Comparison of ENCODE assay signal across 19 cellular contexts in the genomic region with DNA sequence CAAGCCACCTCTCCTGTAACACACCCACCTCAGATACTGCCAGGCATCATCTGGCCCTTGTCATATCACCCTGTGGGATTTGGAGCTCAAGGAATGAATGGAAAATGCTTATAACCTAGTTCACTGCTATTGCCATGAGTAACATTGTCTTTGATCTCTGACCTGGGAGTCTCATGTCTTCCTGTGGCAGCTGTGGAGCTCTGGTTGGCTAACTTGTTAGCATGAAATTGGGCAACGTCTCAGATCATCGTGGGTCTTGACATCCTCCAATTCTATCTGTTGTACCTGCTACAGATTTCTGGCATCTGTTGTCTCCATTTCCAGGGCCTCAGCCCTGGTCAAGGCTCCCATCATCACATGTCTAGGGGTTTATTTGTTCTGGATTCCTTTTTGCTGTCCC. TPM values are rescaled to one million over a fixed set of nuclear protein-coding genes. Genes with fewer than 3 reads are reported as not detected.
"Had no signal": no experiment of that assay in that cellular context is flagged by ENCODE, and none has a peak within 500 bp of the region (broad histone marks: within the 10 kb centered on the region; RNA-seq: fewer than 3 reads in every experiment).

No MANE protein-coding gene starts in this region.

- H3K9me3 Mint-ChIP-seq: memory B cell; stimulated activated naive B cell treated with anti-CD40 and anti-IgM and Interleukin-4, amounts not matched to agents 10 μg/mL and 1 μg/mL and 100 μg/mL, for 72 hours had no signal

- H3K4me1 ChIP-seq: ascending aorta, gastrocnemius medialis, upper lobe of right lung had no signal

- H3K36me3 ChIP-seq: ascending aorta, gastrocnemius medialis, pancreas, spleen, upper lobe of right lung, WERI-Rb-1 had no signal

- H3K27ac Mint-ChIP-seq: memory B cell; naive thymus-derived CD4-positive, alpha-beta T cell; stimulated activated naive B cell treated with anti-CD40 and anti-IgM and Interleukin-4, amounts not matched to agents 10 μg/mL and 1 μg/mL and 100 μg/mL, for 72 hours had no signal

- H3K4me1 Mint-ChIP-seq: memory B cell had no signal

- H3K4me3 Mint-ChIP-seq: memory B cell; naive thymus-derived CD4-positive, alpha-beta T cell; stimulated activated naive B cell treated with anti-CD40 and anti-IgM and Interleukin-4, amounts not matched to agents 10 μg/mL and 1 μg/mL and 100 μg/mL, for 72 hours had no signal

- H3K27me3 ChIP-seq: ascending aorta, pancreas had no signal

- H3K4me3 ChIP-seq: ascending aorta, gastrocnemius medialis, pancreas, spleen, upper lobe of right lung had no signal

- DNase-seq: activated CD4-positive, alpha-beta T cell treated with anti-CD3 and anti-CD28 coated beads, Interleukin-2, amount 50 U/mL, for 4 hours; activated naive CD4-positive, alpha-beta T cell; cortex of kidney; effector CD4-positive, alpha-beta T cell; gastrocnemius medialis; head of caudate nucleus; left ventricle myocardium superior; naive thymus-derived CD4-positive, alpha-beta T cell; pancreas; stimulated activated naive B cell treated with anti-CD40 and anti-IgM and Interleukin-4, amounts not matched to agents 10 μg/mL and 1 μg/mL and 100 μg/mL, for 72 hours; upper lobe of right lung; WERI-Rb-1 had no signal

- H3K27ac ChIP-seq: ascending aorta, gastrocnemius medialis, pancreas, spleen, upper lobe of right lung, WERI-Rb-1 had no signal

- H3K36me3 Mint-ChIP-seq: memory B cell; naive thymus-derived CD4-positive, alpha-beta T cell; stimulated activated naive B cell treated with anti-CD40 and anti-IgM and Interleukin-4, amounts not matched to agents 10 μg/mL and 1 μg/mL and 100 μg/mL, for 72 hours had no signal

- ATAC-seq: gastrocnemius medialis; left ventricle myocardium superior; naive thymus-derived CD4-positive, alpha-beta T cell; pancreas; stimulated activated naive B cell treated with anti-CD40 and anti-IgM and Interleukin-4, amounts not matched to agents 10 μg/mL and 1 μg/mL and 100 μg/mL, for 72 hours; upper lobe of right lung had no signal

- H3K9me3 ChIP-seq: ascending aorta, gastrocnemius medialis, pancreas, spleen, upper lobe of right lung had no signal

RNA-seq across cellular contexts. Expression of gene TMEM270, which starts 2.2 kb away (rescaled TPM):
- total RNA-seq: ascending aorta; gastrocnemius medialis; kidney epithelial cell; left ventricle myocardium superior; mucosa of gallbladder; naive thymus-derived CD4-positive, alpha-beta T cell; spleen; T-helper 2 cell treated with Interferon-gamma antibody and Interleukin-4, amounts not matched to agents 100 ng/mL and 5 ng/mL, for 36 hours; upper lobe of right lung had no signal
- polyA plus RNA-seq: esophagus; naive thymus-derived CD4-positive, alpha-beta T cell; spleen had no signal

RNA-seq across cellular contexts. Expression of gene METTL27, which starts 16.5 kb away (rescaled TPM):
- total RNA-seq: ascending aorta had no signal

RNA-seq across cellular contexts. Expression of gene CLDN4, which starts 28.0 kb away (rescaled TPM):
- total RNA-seq: left ventricle myocardium superior; T-helper 2 cell treated with Interferon-gamma antibody and Interleukin-4, amounts not matched to agents 100 ng/mL and 5 ng/mL, for 36 hours had no signal
